In the genomic region with DNA sequence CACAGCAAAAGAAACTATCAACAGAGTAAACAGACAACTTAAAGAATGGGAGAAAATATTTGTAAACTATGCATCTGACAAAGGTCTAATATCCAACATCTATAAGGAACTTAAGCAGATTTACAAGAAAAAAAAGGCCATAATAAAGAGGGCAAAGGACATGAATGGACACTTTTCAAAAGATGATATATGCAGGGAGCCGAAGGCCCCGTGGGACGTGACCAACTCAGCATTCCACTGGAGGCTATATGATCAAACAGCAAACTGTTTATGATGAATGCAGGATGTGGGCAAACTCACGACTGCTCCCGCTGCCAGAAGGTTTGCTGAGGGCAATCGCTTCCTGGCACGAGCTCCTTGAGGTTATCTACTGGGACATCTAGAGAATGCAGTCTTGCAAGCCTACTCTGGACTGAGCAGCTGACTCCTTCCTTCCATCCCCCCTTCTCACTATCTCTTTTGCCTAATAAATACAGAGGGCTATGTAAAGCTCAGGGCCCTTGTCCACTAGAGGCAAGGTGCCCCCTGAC, we compare ENCODE assay signal across 10 cellular contexts. TPM values are rescaled to one million over a fixed set of nuclear protein-coding genes. Genes with fewer than 3 reads are reported as not detected.
"Had no signal": no experiment of that assay in that cellular context is flagged by ENCODE, and none has a peak within 500 bp of the region (broad histone marks: within the 10 kb centered on the region; RNA-seq: fewer than 3 reads in every experiment).

No MANE protein-coding gene starts in this region.

RNA-seq across cellular contexts. Expression of a gene that starts 12.9 kb away (rescaled TPM):
- total RNA-seq: esophagus mucosa; glomerular endothelial cell; hepatocyte; lung microvascular endothelial cell; neural crest cell; osteoblast; right cardiac atrium; T-helper 1 cell treated with Interleukin-12 subunit alpha and Interleukin-12 subunit beta and Interleukin-4 antibody, amounts not matched to agents 30 ng/mL and 1 ng/mL, for 36 hours; testis; upper lobe of right lung had no signal
